28 cellular contexts compared by ENCODE assay signal in genomic region chr2:156930423-156930822, GRCh38.
"Had no signal": no experiment of that assay in that cellular context is flagged by ENCODE, and none has a peak within 500 bp of the region (broad histone marks: within the 10 kb centered on the region; RNA-seq: fewer than 3 reads in every experiment).

No MANE protein-coding gene starts in this region.

- H3K36me3 ChIP-seq: stomach, suprapubic skin, thoracic aorta, thyroid gland, tibial artery, tibial nerve, transverse colon, upper lobe of left lung, upper lobe of right lung, uterus, vagina had no signal

- H3K4me1 Mint-ChIP-seq: stimulated activated effector memory CD8-positive, alpha-beta T cell treated with anti-CD3 and anti-CD28 coated beads, Interleukin-12 subunit alpha, Interleukin-12 subunit beta, amount 100 ng/mL, for 72 hours; stimulated activated memory B cell treated with anti-CD40 and anti-IgM and Interleukin-4, amounts not matched to agents 10 μg/mL and 1 μg/mL and 100 μg/mL, for 72 hours; stimulated activated naive B cell treated with anti-CD40 and anti-IgM and Interleukin-4, amounts not matched to agents 10 μg/mL and 1 μg/mL and 100 μg/mL, for 72 hours; stimulated activated naive CD8-positive, alpha-beta T cell treated with anti-CD3 and anti-CD28 coated beads, Interleukin-15, amount 100 ng/mL, for 72 hours had no signal

- H3K27ac ChIP-seq: stomach, suprapubic skin, testis, thoracic aorta, thyroid gland, tibial artery, tibial nerve, transverse colon, upper lobe of left lung, upper lobe of right lung, uterus, vagina had no signal

- H3K9me3 Mint-ChIP-seq: type B pancreatic cell had no signal

- H3K36me3 Mint-ChIP-seq: stimulated activated effector memory CD8-positive, alpha-beta T cell treated with anti-CD3 and anti-CD28 coated beads, Interleukin-12 subunit alpha, Interleukin-12 subunit beta, amount 100 ng/mL, for 72 hours; stimulated activated memory B cell treated with anti-CD40 and anti-IgM and Interleukin-4, amounts not matched to agents 10 μg/mL and 1 μg/mL and 100 μg/mL, for 72 hours; stimulated activated naive B cell treated with anti-CD40 and anti-IgM and Interleukin-4, amounts not matched to agents 10 μg/mL and 1 μg/mL and 100 μg/mL, for 72 hours; type B pancreatic cell had no signal

- H3K27me3 Mint-ChIP-seq: stimulated activated memory B cell treated with anti-CD40 and anti-IgM and Interleukin-4, amounts not matched to agents 10 μg/mL and 1 μg/mL and 100 μg/mL, for 72 hours; stimulated activated naive B cell treated with anti-CD40 and anti-IgM and Interleukin-4, amounts not matched to agents 10 μg/mL and 1 μg/mL and 100 μg/mL, for 72 hours; stimulated activated naive CD8-positive, alpha-beta T cell treated with anti-CD3 and anti-CD28 coated beads, Interleukin-15, amount 100 ng/mL, for 72 hours; stimulated activated naive CD8-positive, alpha-beta T cell treated with anti-CD3 and anti-CD28 coated beads, Interleukin-15, Interleukin-2, amounts not matched to agents 100 ng/mL and 50 ng/mL, for 24 hours; type B pancreatic cell had no signal

- H3K4me1 ChIP-seq: stomach, suprapubic skin, testis, tibial artery, transverse colon, upper lobe of left lung, upper lobe of right lung, uterus, vagina had no signal

- H3K4me3 ChIP-seq: stomach, suprapubic skin, testis, thoracic aorta, thyroid gland, tibial artery, tibial nerve, transverse colon, upper lobe of left lung, upper lobe of right lung, uterus, vagina had no signal

- H3K4me3 Mint-ChIP-seq: stimulated activated effector memory CD8-positive, alpha-beta T cell treated with anti-CD3 and anti-CD28 coated beads, Interleukin-12 subunit alpha, Interleukin-12 subunit beta, amount 100 ng/mL, for 72 hours; stimulated activated memory B cell treated with anti-CD40 and anti-IgM and Interleukin-4, amounts not matched to agents 10 μg/mL and 1 μg/mL and 100 μg/mL, for 72 hours; stimulated activated naive B cell treated with anti-CD40 and anti-IgM and Interleukin-4, amounts not matched to agents 10 μg/mL and 1 μg/mL and 100 μg/mL, for 72 hours; stimulated activated naive CD8-positive, alpha-beta T cell treated with anti-CD3 and anti-CD28 coated beads, Interleukin-15, amount 100 ng/mL, for 72 hours; stimulated activated naive CD8-positive, alpha-beta T cell treated with anti-CD3 and anti-CD28 coated beads, Interleukin-15, Interleukin-2, amounts not matched to agents 100 ng/mL and 50 ng/mL, for 24 hours; type B pancreatic cell had no signal

- H3K27me3 ChIP-seq: stomach, suprapubic skin, testis, thyroid gland, tibial artery, tibial nerve, transverse colon, upper lobe of left lung, upper lobe of right lung, uterus, vagina had no signal

- H3K27ac Mint-ChIP-seq: stimulated activated effector memory CD8-positive, alpha-beta T cell treated with anti-CD3 and anti-CD28 coated beads, Interleukin-12 subunit alpha, Interleukin-12 subunit beta, amount 100 ng/mL, for 72 hours; stimulated activated memory B cell treated with anti-CD40 and anti-IgM and Interleukin-4, amounts not matched to agents 10 μg/mL and 1 μg/mL and 100 μg/mL, for 72 hours; stimulated activated naive B cell treated with anti-CD40 and anti-IgM and Interleukin-4, amounts not matched to agents 10 μg/mL and 1 μg/mL and 100 μg/mL, for 72 hours; stimulated activated naive CD8-positive, alpha-beta T cell treated with anti-CD3 and anti-CD28 coated beads, Interleukin-15, amount 100 ng/mL, for 72 hours; stimulated activated naive CD8-positive, alpha-beta T cell treated with anti-CD3 and anti-CD28 coated beads, Interleukin-15, Interleukin-2, amounts not matched to agents 100 ng/mL and 50 ng/mL, for 24 hours; type B pancreatic cell had no signal

- DNase-seq: stimulated activated CD4-positive, alpha-beta T cell treated with anti-CD3 and anti-CD28 coated beads, Interleukin-2, amount 100 ng/mL, for 48 hours; stimulated activated CD4-positive, alpha-beta T cell treated with anti-CD3 and anti-CD28 coated beads, Interleukin-4, amount 100 ng/mL, for 1 hour; stimulated activated CD4-positive, alpha-beta T cell treated with anti-CD3 and anti-CD28 coated beads, Interleukin-4, amount 100 ng/mL, for 24 hours; stimulated activated CD4-positive, alpha-beta T cell treated with anti-CD3 and anti-CD28 coated beads, Interleukin-4, amount 100 ng/mL, for 4 hours; stimulated activated CD8-positive, alpha-beta memory T cell treated with anti-CD3 and anti-CD28 coated beads, Interleukin-4, amount 100 ng/mL, for 48 hours; stimulated activated naive B cell treated with anti-CD40 and anti-IgM and Interleukin-4, amounts not matched to agents 10 μg/mL and 1 μg/mL and 100 μg/mL, for 72 hours; stimulated activated naive CD4-positive, alpha-beta T cell; stimulated activated naive CD4-positive, alpha-beta T cell treated with Interleukin-2 at 50 U/mL for 16 hours; stimulated activated naive CD8-positive, alpha-beta T cell treated with anti-CD3 and anti-CD28 coated beads, Interleukin-15, amount 100 ng/mL, for 72 hours; stimulated activated naive CD8-positive, alpha-beta T cell treated with anti-CD3 and anti-CD28 coated beads, Interleukin-15, Interleukin-2, amounts not matched to agents 100 U/mL and 50 U/mL, for 24 hours; stomach; substantia nigra; testis; thyroid gland; tibial artery; transverse colon; trophoblast cell; upper lobe of left lung; upper lobe of right lung; uterus had no signal

- ATAC-seq: stimulated activated effector memory CD8-positive, alpha-beta T cell treated with anti-CD3 and anti-CD28 coated beads, Interleukin-12 subunit alpha, Interleukin-12 subunit beta, amount 100 ng/mL, for 72 hours; stimulated activated memory B cell treated with anti-CD40 and anti-IgM and Interleukin-4, amounts not matched to agents 10 μg/mL and 1 μg/mL and 100 μg/mL, for 72 hours; stimulated activated naive B cell treated with anti-CD40 and anti-IgM and Interleukin-4, amounts not matched to agents 10 μg/mL and 1 μg/mL and 100 μg/mL, for 72 hours; stimulated activated naive CD8-positive, alpha-beta T cell treated with anti-CD3 and anti-CD28 coated beads, Interleukin-15, amount 100 ng/mL, for 72 hours; stimulated activated naive CD8-positive, alpha-beta T cell treated with anti-CD3 and anti-CD28 coated beads, Interleukin-15, Interleukin-2, amounts not matched to agents 100 U/mL and 50 U/mL, for 24 hours had no signal

- H3K9me3 ChIP-seq: suprapubic skin, testis, thoracic aorta, thyroid gland, transverse colon, upper lobe of right lung, uterus, vagina had no signal
